ENCODE assay signal across 15 cellular contexts in the genomic region with DNA sequence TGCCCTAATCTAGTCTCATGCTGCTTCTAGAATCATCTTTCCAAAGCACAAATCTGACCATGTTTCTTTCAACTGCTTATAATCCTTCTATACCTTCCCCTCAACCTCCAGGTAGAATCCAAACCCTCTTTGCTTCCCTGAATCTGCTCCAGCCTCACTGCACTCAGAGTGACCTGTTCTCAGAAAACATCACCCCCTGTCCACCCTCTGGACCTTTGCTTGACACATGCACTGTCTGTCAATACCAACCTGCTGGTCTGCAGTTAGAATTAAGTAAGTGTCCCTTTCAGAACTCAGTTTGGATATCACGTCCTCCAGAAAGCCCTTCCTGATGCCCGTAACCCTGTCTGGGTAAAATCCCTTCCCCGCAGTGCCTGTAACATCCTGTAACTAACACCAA.
DNase-seq lines count a peak whose midpoint lies in the region; ATAC-seq, FAIRE-seq and TF ChIP-seq lines count a peak whose summit lies in the region.
"Had no signal": no experiment of that assay in that cellular context is flagged by ENCODE, and none has a peak within 500 bp of the region (broad histone marks: within the 10 kb centered on the region; RNA-seq: fewer than 3 reads in every experiment).

No MANE protein-coding gene starts in this region.

- TF ChIP-seq RAD21 in liver (IDR thresholded peaks at IDR 0.05) (no peak), HepG2 (CRISPR knock-in tag; IDR thresholded peaks at IDR 0.05) (no peak)

- H3K4me3 ChIP-seq in mammary epithelial cell (replicated peaks in 1 of 3; ENCODE audit: insufficient read depth in 1 of 3, low read depth in 2 of 3, low read length in 3 of 3) (no peak overlapping the region), liver (ENCODE audit: low read depth in 1 of 3, low read length in 3 of 3) (no peak overlapping the region), HepG2 (replicated peaks in 1 of 3; ENCODE audit: insufficient read depth in 1 of 3, low read depth in 2 of 3, low read length in 3 of 3) (no peak overlapping the region), right lobe of liver (no peak overlapping the region), gastrocnemius medialis (no peak overlapping the region)
- H3K4me3 ChIP-seq: GM23338 had no signal

- no TSS peak for BruUV-seq in MCF 10A (replicated peaks; lab: Mats Ljungman, UMichigan)
- no TSS peak for BruUV-seq in mammary epithelial cell (replicated peaks; lab: Mats Ljungman, UMichigan)
- BruUV-seq in HepG2 (replicated peaks; lab: Mats Ljungman, UMichigan) = no TSS peak

- in situ Hi-C loops in mammary epithelial cell (cut with MboI; ENCODE audit: low sequenced_read_pairs in 2 of 2) = loop anchor here (5.0 to 10.0 kb wide), 3 partner anchors 172 to 265 kb away; a partner anchor contains a TSS
- in situ Hi-C loops in HepG2 (cut with HindIII; ENCODE audit: extremely low pct_ligation_motif_present, low pct_unique_long_range_greater_than_20kb) = no loop called here
- in situ Hi-C loops in gastrocnemius medialis (cut with MboI; ENCODE audit: low sequenced_read_pairs in 4 of 4) = loop anchor here in 3 of 4 donors (10.0 kb wide), 3 partner anchors 175 to 265 kb away; a partner anchor contains a TSS

- H3K79me2 ChIP-seq in mammary epithelial cell (ENCODE audit: insufficient read depth, low read length) (no peaks in the 10 kb centered on the region), HepG2 (ENCODE audit: insufficient read depth, low read length) (no peaks in the 10 kb centered on the region)

- H3K4me1 Mint-ChIP-seq in MCF 10A (ENCODE audit: insufficient read depth, unreplicated experiment) = peaks cover 65% of the 10 kb centered on the region
- H3K4me1 Mint-ChIP-seq in activated T-helper 2 cell treated with anti-CD3 and anti-CD28 coated beads, Interferon-gamma antibody, Interleukin-2, Interleukin-4, amounts not matched to agents 10 μg/mL and 5 μg/mL and 100 μg/mL, durations not matched to agents 14 hours and 24 hours and 36 hours (ENCODE audit: low read depth) = no peaks in the 10 kb centered on the region
- peaks cover 0 to 6% of the 10 kb centered on the region in 2 donors for H3K4me1 Mint-ChIP-seq in effector memory CD8-positive, alpha-beta T cell (ENCODE audit: low read depth in 2 of 2)

- WGBS in mammary epithelial cell (ENCODE audit: low coverage, missing lambda C conversion rate) = 97% methylated on average over 3 of the region's 3 CpGs
- 42% methylated on average over 3 of the region's 3 CpGs for WGBS in liver
- 60% methylated on average over 3 of the region's 3 CpGs for WGBS in HepG2 (ENCODE audit: low lambda C conversion rate)
- WGBS in right lobe of liver (ENCODE audit: insufficient coverage, low coverage, low lambda C conversion rate, missing lambda C conversion rate) = 31% methylated on average over 3 of the region's 3 CpGs

- H3K4me2 ChIP-seq in mammary epithelial cell (ENCODE audit: insufficient read depth, low read depth, low read length) (no peak overlapping the region), HepG2 (ENCODE audit: low read depth, low read length) (no peak overlapping the region)
- H3K4me2 ChIP-seq: GM23338 had no signal

- dilution Hi-C loops in mammary epithelial cell (cut with HindIII; ENCODE audit: low sequenced_read_pairs) = loop anchor here (5.0 kb wide), 2 partner anchors 38 to 247 kb away; no protein-coding TSS in a partner anchor

- DNase-seq in MCF 10A (ENCODE audit: unreplicated experiment) = no peak
- no peak for DNase-seq in mammary epithelial cell
- DNase-seq in HepG2 (ENCODE audit: low spot score) = no peak
- no peak for DNase-seq in right lobe of liver
- DNase-seq in gastrocnemius medialis = no peak
- DNase-seq in activated T-helper 2 cell treated with anti-CD3 and anti-CD28 coated beads, Interferon-gamma antibody, Interleukin-2, Interleukin-4, amounts not matched to agents 10 μg/mL and 5 μg/mL and 100 μg/mL, durations not matched to agents 14 hours and 24 hours and 36 hours (ENCODE audit: low spot score) = no peak
- no peak for DNase-seq in effector memory CD8-positive, alpha-beta T cell
- DNase-seq: Caco-2; CD8-positive, alpha-beta memory T cell; DMS53; GF-D8; H7 had no signal

- no peak for FAIRE-seq in HepG2 (lab: Jason Lieb, UNC)

- POLR2A ChIA-PET in MCF 10A (lab: Yijun Ruan, JAX) (interaction anchor here (0.7 to 28.1 kb wide), 8 partner anchors 9 to 270 kb away, joined by 3 to 1127 read pairs (median 26); a partner anchor contains a TSS), HepG2 (lab: Yijun Ruan, JAX) (no interaction called here)

- H3K27me3 ChIP-seq in mammary epithelial cell (ENCODE audit: insufficient read depth, low read length) (no peaks in the 10 kb centered on the region), liver (ENCODE audit: control insufficient read depth in 4 of 4, insufficient read depth in 4 of 4, low read length in 3 of 4) (no peaks in the 10 kb centered on the region), HepG2 (ENCODE audit: control insufficient read depth in 1 of 2, insufficient read depth in 2 of 2, low read length in 2 of 2) (no peaks in the 10 kb centered on the region), right lobe of liver (no peaks in the 10 kb centered on the region), gastrocnemius medialis (no peaks in the 10 kb centered on the region)

- CTCF ChIA-PET in MCF 10A (lab: Yijun Ruan, JAX) = interaction anchor here (0.9 to 38.9 kb wide), 13 partner anchors 8 to 262 kb away, joined by 3 to 1118 read pairs (median 49); a partner anchor contains a TSS
- CTCF ChIA-PET in mammary epithelial cell (lab: Charles Lee; ENCODE audit: low non-redundant PET) = no interaction called here
- CTCF ChIA-PET in HepG2 (lab: Yijun Ruan, JAX; ENCODE audit: low intra/inter-chr PET ratio, low total read pairs) = no interaction called here

- intact Hi-C loops in MCF 10A (cut with micrococcal nuclease) (loop anchor here (10.0 kb wide), 1 partner anchor 265 kb away; no protein-coding TSS in a partner anchor), mammary epithelial cell (cut with micrococcal nuclease) (no loop called here), HepG2 (cut with micrococcal nuclease; ENCODE audit: unreplicated experiment) (loop anchor here (2.0 to 5.0 kb wide), 3 partner anchors 32 to 87 kb away; no protein-coding TSS in a partner anchor), right lobe of liver (cut with DNase I) (no loop called here), gastrocnemius medialis (cut with DNase I; ENCODE audit: low total_unique reads) (loop anchor here (2.0 kb wide), 3 partner anchors 31 to 259 kb away; no protein-coding TSS in a partner anchor)
- intact Hi-C loops in activated T-helper 2 cell treated with anti-CD3 and anti-CD28 coated beads, Interferon-gamma antibody, Interleukin-2, Interleukin-4, amounts not matched to agents 10 μg/mL and 5 μg/mL and 100 μg/mL, durations not matched to agents 14 hours and 24 hours and 36 hours (cut with micrococcal nuclease) = loop anchor here (5.0 to 10.0 kb wide), 2 partner anchors 38 to 175 kb away; a partner anchor contains a TSS

- TF ChIP-seq POLR2A in HepG2 (IDR thresholded peaks at IDR 0.05; ENCODE audit: insufficient read depth in 1 of 2, low read depth in 2 of 2, low read length in 2 of 2) (no peak), right lobe of liver (IDR thresholded peaks at IDR 0.05) (no peak), gastrocnemius medialis (IDR thresholded peaks at IDR 0.05) (no peak)

- TF ChIP-seq CTCF in MCF 10A (IDR thresholded peaks at IDR 0.05; ENCODE audit: unreplicated experiment) (no peak), mammary epithelial cell (conservative IDR thresholded peaks at IDR 0.05 in 1 of 2, IDR thresholded peaks at IDR 0.05 in 1 of 2; ENCODE audit: extremely low read depth in 1 of 2, insufficient read depth in 1 of 2, low read depth in 1 of 2, low read length in 2 of 2) (no peak), liver (IDR thresholded peaks at IDR 0.05; ENCODE audit: low read depth, low read length, missing input control) (no peak), HepG2 (CRISPR knock-in tag; IDR thresholded peaks at IDR 0.05) (no peak), right lobe of liver (IDR thresholded peaks at IDR 0.05) (no peak), gastrocnemius medialis (IDR thresholded peaks at IDR 0.05 in 4 of 5, conservative IDR thresholded peaks at IDR 0.05 in 1 of 5) (no peak)

- H4K20me1 ChIP-seq in mammary epithelial cell (ENCODE audit: insufficient read depth, low read length) (no peaks in the 10 kb centered on the region), HepG2 (ENCODE audit: insufficient read depth, low read length) (no peaks in the 10 kb centered on the region)

- no peak overlapping the region for H3K4me3 Mint-ChIP-seq in MCF 10A (ENCODE audit: unreplicated experiment)
- H3K4me3 Mint-ChIP-seq in activated T-helper 2 cell treated with anti-CD3 and anti-CD28 coated beads, Interferon-gamma antibody, Interleukin-2, Interleukin-4, amounts not matched to agents 10 μg/mL and 5 μg/mL and 100 μg/mL, durations not matched to agents 14 hours and 24 hours and 36 hours (ENCODE audit: low read depth) = no peak overlapping the region
- H3K4me3 Mint-ChIP-seq in effector memory CD8-positive, alpha-beta T cell = no peak overlapping the region
- H3K4me3 Mint-ChIP-seq: CD8-positive, alpha-beta memory T cell; GM23338 had no signal

- no peaks in the 10 kb centered on the region for H3K27me3 Mint-ChIP-seq in MCF 10A (ENCODE audit: insufficient read depth, unreplicated experiment)
- H3K27me3 Mint-ChIP-seq in activated T-helper 2 cell treated with anti-CD3 and anti-CD28 coated beads, Interferon-gamma antibody, Interleukin-2, Interleukin-4, amounts not matched to agents 10 μg/mL and 5 μg/mL and 100 μg/mL, durations not matched to agents 14 hours and 24 hours and 36 hours (ENCODE audit: low read depth) = peaks cover 17% of the 10 kb centered on the region
- H3K27me3 Mint-ChIP-seq in effector memory CD8-positive, alpha-beta T cell = peaks cover 29 to 42% of the 10 kb centered on the region in 2 donors

- TF ChIP-seq EP300 in HepG2 (IDR thresholded peaks at IDR 0.05; ENCODE audit: low read depth in 2 of 2, low read length in 2 of 2) (no peak), HepG2 (CRISPR knock-in tag; IDR thresholded peaks at IDR 0.05; ENCODE audit: borderline replicate concordance) (no peak)

- H3K9me3 ChIP-seq in mammary epithelial cell (replicated peaks; ENCODE audit: insufficient read depth, low read length) = no peaks in the 10 kb centered on the region
- H3K9me3 ChIP-seq in liver (ENCODE audit: control insufficient read depth in 4 of 4, low read length in 3 of 4) = no peaks in the 10 kb centered on the region
- H3K9me3 ChIP-seq in HepG2 (ENCODE audit: low read length) = no peaks in the 10 kb centered on the region
- H3K9me3 ChIP-seq in right lobe of liver = no peaks in the 10 kb centered on the region
- no peaks in the 10 kb centered on the region for H3K9me3 ChIP-seq in gastrocnemius medialis
- H3K9me3 ChIP-seq: Caco-2 had no signal

- no peak overlapping the region for H2AFZ ChIP-seq in mammary epithelial cell (ENCODE audit: low read depth, low read length)
- H2AFZ ChIP-seq in HepG2 (ENCODE audit: low read length) = no peak overlapping the region
- H2AFZ ChIP-seq: GM23338 had no signal

- H3K9me3 Mint-ChIP-seq in MCF 10A (ENCODE audit: unreplicated experiment) = no peaks in the 10 kb centered on the region
- H3K9me3 Mint-ChIP-seq in activated T-helper 2 cell treated with anti-CD3 and anti-CD28 coated beads, Interferon-gamma antibody, Interleukin-2, Interleukin-4, amounts not matched to agents 10 μg/mL and 5 μg/mL and 100 μg/mL, durations not matched to agents 14 hours and 24 hours and 36 hours = no peaks in the 10 kb centered on the region
- no peaks in the 10 kb centered on the region for H3K9me3 Mint-ChIP-seq in effector memory CD8-positive, alpha-beta T cell
- H3K9me3 Mint-ChIP-seq: CD8-positive, alpha-beta memory T cell; GM23338 had no signal

- peak overlapping the region; percentile 13 for H3K27ac Mint-ChIP-seq in MCF 10A (ENCODE audit: low read depth, unreplicated experiment)
- no peak overlapping the region for H3K27ac Mint-ChIP-seq in activated T-helper 2 cell treated with anti-CD3 and anti-CD28 coated beads, Interferon-gamma antibody, Interleukin-2, Interleukin-4, amounts not matched to agents 10 μg/mL and 5 μg/mL and 100 μg/mL, durations not matched to agents 14 hours and 24 hours and 36 hours
- H3K27ac Mint-ChIP-seq in effector memory CD8-positive, alpha-beta T cell = no peak overlapping the region
- H3K27ac Mint-ChIP-seq: CD8-positive, alpha-beta memory T cell; GM23338 had no signal

- H3K4me1 ChIP-seq in mammary epithelial cell (ENCODE audit: insufficient read depth, low read length) (peaks cover 40% of the 10 kb centered on the region), liver (ENCODE audit: control insufficient read depth in 4 of 4, insufficient read depth in 4 of 4, low read length in 3 of 4) (peaks cover 0 to 8% (median 4%) of the 10 kb centered on the region in 4 donors), HepG2 (ENCODE audit: insufficient read depth, low read length) (peaks cover 16% of the 10 kb centered on the region), right lobe of liver (no peaks in the 10 kb centered on the region), gastrocnemius medialis (peaks cover 45 to 60% of the 10 kb centered on the region in 2 donors)

- ATAC-seq in HepG2 (no peak), right lobe of liver (peak; percentile 35 to 66 (median 55)), gastrocnemius medialis (no peak)
- no peak for ATAC-seq in effector memory CD8-positive, alpha-beta T cell (replicated peaks)
- ATAC-seq: GM23338 had no signal

- H3K27ac ChIP-seq in mammary epithelial cell (ENCODE audit: insufficient read depth, low read depth, low read length) = no peak overlapping the region
- no peak overlapping the region for H3K27ac ChIP-seq in liver (ENCODE audit: low read depth in 1 of 2, low read length in 2 of 2)
- no peak overlapping the region for H3K27ac ChIP-seq in HepG2 (ENCODE audit: extremely low read length, insufficient read depth, low read length)
- H3K27ac ChIP-seq in right lobe of liver = no peak overlapping the region
- H3K27ac ChIP-seq in gastrocnemius medialis = peak overlapping the region; percentile 15 to 82 (median 71)
- H3K27ac ChIP-seq: 22Rv1 had no signal

- H3K36me3 Mint-ChIP-seq in MCF 10A (ENCODE audit: insufficient read depth, unreplicated experiment) = no peaks in the 10 kb centered on the region
- no peaks in the 10 kb centered on the region for H3K36me3 Mint-ChIP-seq in activated T-helper 2 cell treated with anti-CD3 and anti-CD28 coated beads, Interferon-gamma antibody, Interleukin-2, Interleukin-4, amounts not matched to agents 10 μg/mL and 5 μg/mL and 100 μg/mL, durations not matched to agents 14 hours and 24 hours and 36 hours (ENCODE audit: low read depth)
- H3K36me3 Mint-ChIP-seq in effector memory CD8-positive, alpha-beta T cell (ENCODE audit: insufficient read depth) = no peaks in the 10 kb centered on the region
- H3K36me3 Mint-ChIP-seq: CD8-positive, alpha-beta memory T cell had no signal

- no peak overlapping the region for H3K9ac ChIP-seq in mammary epithelial cell (ENCODE audit: insufficient read depth, low read length)
- H3K9ac ChIP-seq in liver (ENCODE audit: low read depth in 1 of 2, low read length in 2 of 2) = no peak overlapping the region
- H3K9ac ChIP-seq in HepG2 (ENCODE audit: insufficient read depth, low read depth, low read length) = no peak overlapping the region

- H3K36me3 ChIP-seq in mammary epithelial cell (ENCODE audit: insufficient read depth, low read length) (peaks cover 6% of the 10 kb centered on the region), liver (ENCODE audit: control insufficient read depth in 4 of 4, insufficient read depth in 3 of 4, low read depth in 1 of 4, low read length in 3 of 4) (no peaks in the 10 kb centered on the region), HepG2 (replicated peaks in 1 of 2; ENCODE audit: control insufficient read depth in 1 of 2, insufficient read depth in 2 of 2, low read length in 2 of 2) (no peaks in the 10 kb centered on the region), right lobe of liver (no peaks in the 10 kb centered on the region), gastrocnemius medialis (no peaks in the 10 kb centered on the region)

Comparison
In these comparisons a context has a peak if more than half of its experiments do, and no peak if none do; other contexts are left out.
1. ATAC-seq: peak in right lobe of liver (4 of 4); none in HepG2 (single experiment), gastrocnemius medialis (0 of 2) and effector memory CD8-positive, alpha-beta T cell (single experiment).
2. intact Hi-C loops: an anchor here in MCF 10A (10.0 kb wide), HepG2 (2.0 to 5.0 kb wide), gastrocnemius medialis (2.0 kb wide) and activated T-helper 2 cell treated with anti-CD3 and anti-CD28 coated beads, Interferon-gamma antibody, Interleukin-2, Interleukin-4, amounts not matched to agents 10 μg/mL and 5 μg/mL and 100 μg/mL, durations not matched to agents 14 hours and 24 hours and 36 hours (5.0 to 10.0 kb wide); none called in mammary epithelial cell and right lobe of liver.
3. H3K27ac ChIP-seq: peak in gastrocnemius medialis (4 of 4); none in mammary epithelial cell (single experiment), liver (0 of 2), HepG2 (single experiment) and right lobe of liver (0 of 3).